Comparison of ENCODE assay signal across 13 cellular contexts in genomic region chr17:78417531-78417909, GRCh38. TPM values are rescaled to one million over a fixed set of nuclear protein-coding genes. Genes with fewer than 3 reads are reported as not detected.
DNase-seq lines count a peak whose midpoint lies in the region; ATAC-seq and TF ChIP-seq lines count a peak whose summit lies in the region.
"Had no signal": no experiment of that assay in that cellular context is flagged by ENCODE, and none has a peak within 500 bp of the region (broad histone marks: within the 10 kb centered on the region; RNA-seq: fewer than 3 reads in every experiment).

No MANE protein-coding gene starts in this region.

- H3K27me3 ChIP-seq in heart right ventricle (no peaks in the 10 kb centered on the region), neuronal stem cell (ENCODE audit: control insufficient read depth in 3 of 3, insufficient read depth in 3 of 3, low read depth in 1 of 3, low read length in 3 of 3) (no peaks in the 10 kb centered on the region), uterus (no peaks in the 10 kb centered on the region)
- H3K27me3 ChIP-seq: BLaER1, neural progenitor cell had no signal

- WGBS in heart right ventricle, 2 donors = 89 to 91% methylated on average over 13 of the region's 13 CpGs
- WGBS in neuronal stem cell (ENCODE audit: extremely low coverage in 2 of 2, insufficient read length in 2 of 2, insufficient replicate concordance in 1 of 2), 2 donors = no CpG with 5 or more reads among the region's 13 CpGs

- peak overlapping the region; percentile 66 for H2AK5ac ChIP-seq in neuronal stem cell (ENCODE audit: low read depth, low read length)

- no peak overlapping the region for H3K4me3 Mint-ChIP-seq in effector memory CD8-positive, alpha-beta T cell
- H3K4me3 Mint-ChIP-seq: activated naive CD8-positive, alpha-beta T cell; neural progenitor cell had no signal

- H3K27ac ChIP-seq in heart right ventricle (peak overlapping the region; percentile 69 to 98 (median 86)), neuronal stem cell (replicated peaks; ENCODE audit: low read length) (no peak overlapping the region), uterus (peak overlapping the region; percentile 67 to 84)
- H3K27ac ChIP-seq: neural progenitor cell had no signal

- H3K4me1 Mint-ChIP-seq in effector memory CD8-positive, alpha-beta T cell (ENCODE audit: low read depth in 2 of 2) = peaks cover 21 to 41% of the 10 kb centered on the region in 2 donors
- H3K4me1 Mint-ChIP-seq: neural progenitor cell had no signal

- no peaks in the 10 kb centered on the region for H3K27me3 Mint-ChIP-seq in effector memory CD8-positive, alpha-beta T cell
- H3K27me3 Mint-ChIP-seq: activated naive CD8-positive, alpha-beta T cell had no signal

- peak overlapping the region; percentile 16 for H2BK5ac ChIP-seq in neuronal stem cell (ENCODE audit: low read length)

- peak overlapping the region; percentile 59 for H3K14ac ChIP-seq in neuronal stem cell (ENCODE audit: low read length)

- no peak overlapping the region for H3K4ac ChIP-seq in neuronal stem cell (ENCODE audit: low read length)

- H3K79me1 ChIP-seq in neuronal stem cell (ENCODE audit: low read depth, low read length) = peaks cover 28% of the 10 kb centered on the region

- H3K23ac ChIP-seq in neuronal stem cell (ENCODE audit: low read depth, low read length, poor library complexity) = peak overlapping the region; percentile 29

- no peak for DNase-seq in heart right ventricle
- no peak for DNase-seq in cardiac septum (ENCODE audit: low spot score)
- DNase-seq in effector memory CD8-positive, alpha-beta T cell = no peak
- no peak for DNase-seq in neuronal stem cell (ENCODE audit: low spot score)
- DNase-seq in uterus = no peak
- DNase-seq in UCSD-AML1 (lab: John Stamatoyannopoulos, UW; ENCODE audit: unreplicated experiment) = no peak
- DNase-seq in NCI-H526 treated with DMSO at 0.1 percent for 48 hours (lab: John Stamatoyannopoulos, UW) = no peak
- DNase-seq in superior temporal gyrus (ENCODE audit: extremely low spot score) = no peak
- DNase-seq: NCI-H1436; stimulated activated CD4-positive, alpha-beta T cell treated with anti-CD3 and anti-CD28 coated beads, Interleukin-4, amount 100 ng/mL, for 4 hours had no signal

- no peak for TF ChIP-seq POLR2A in uterus (IDR thresholded peaks at IDR 0.05)

- H3K4me3 ChIP-seq in heart right ventricle = peak overlapping the region in 1 of 10 donors; percentile 37
- peak overlapping the region in 1 of 2 donors; percentile 42 for H3K4me3 ChIP-seq in neuronal stem cell (ENCODE audit: low read length in 2 of 2)
- no peak overlapping the region for H3K4me3 ChIP-seq in uterus
- H3K4me3 ChIP-seq: BLaER1, neural progenitor cell had no signal

- H3K4me1 ChIP-seq in heart right ventricle = peaks cover 43 to 100% (median 93%) of the 10 kb centered on the region in 9 donors
- H3K4me1 ChIP-seq in neuronal stem cell (ENCODE audit: control insufficient read depth in 2 of 2, insufficient read depth in 1 of 2, low read depth in 1 of 2, low read length in 2 of 2) = peaks cover 5 to 11% of the 10 kb centered on the region in 2 donors
- H3K4me1 ChIP-seq in uterus = no peaks in the 10 kb centered on the region
- H3K4me1 ChIP-seq: neural progenitor cell had no signal

- TF ChIP-seq CTCF in heart right ventricle (IDR thresholded peaks at IDR 0.05) = no peak
- TF ChIP-seq CTCF in uterus (IDR thresholded peaks at IDR 0.05) = no peak

- H3K18ac ChIP-seq in neuronal stem cell (ENCODE audit: low read length) = peak overlapping the region; percentile 35

- H3K9me3 Mint-ChIP-seq in effector memory CD8-positive, alpha-beta T cell = no peaks in the 10 kb centered on the region
- H3K9me3 Mint-ChIP-seq: neural progenitor cell had no signal

- H3K4me2 ChIP-seq in neuronal stem cell (ENCODE audit: insufficient read depth, low read length, poor library complexity, severe bottlenecking) = no peak overlapping the region
- H3K4me2 ChIP-seq: neural progenitor cell had no signal

- no peak overlapping the region for H4K91ac ChIP-seq in neuronal stem cell (ENCODE audit: low read depth, low read length, poor library complexity)

- peaks cover 0 to 69% (median 6%) of the 10 kb centered on the region in 9 donors for H3K36me3 ChIP-seq in heart right ventricle
- peaks cover 38 to 94% of the 10 kb centered on the region in 2 donors for H3K36me3 ChIP-seq in neuronal stem cell (replicated peaks in 1 of 2; ENCODE audit: control insufficient read depth in 2 of 2, insufficient read depth in 2 of 2, low read length in 2 of 2)
- no peaks in the 10 kb centered on the region for H3K36me3 ChIP-seq in uterus
- H3K36me3 ChIP-seq: neural progenitor cell had no signal

- intact Hi-C loops in heart right ventricle (cut with DNase I) (loop anchor here in 1 of 10 donors (5.0 kb wide), 1 partner anchor 35 kb away; no protein-coding TSS in a partner anchor), cardiac septum (cut with DNase I) (no loop called here), uterus (cut with DNase I; ENCODE audit: low total_unique reads) (no loop called here)

- H2BK15ac ChIP-seq in neuronal stem cell (ENCODE audit: low read length) = no peak overlapping the region

- H4K8ac ChIP-seq in neuronal stem cell (ENCODE audit: low read depth, low read length) = no peak overlapping the region

- no peak overlapping the region for H2BK12ac ChIP-seq in neuronal stem cell (ENCODE audit: low read length)

- no peak overlapping the region for H2AFZ ChIP-seq in neuronal stem cell (ENCODE audit: low read length)
- H2AFZ ChIP-seq: neural progenitor cell had no signal

- no peak overlapping the region for H2BK120ac ChIP-seq in neuronal stem cell (ENCODE audit: low read depth, low read length)

- H3K9me3 ChIP-seq in heart right ventricle (no peaks in the 10 kb centered on the region), neuronal stem cell (replicated peaks in 1 of 2; ENCODE audit: control insufficient read depth in 2 of 2, insufficient read depth in 1 of 2, low read depth in 1 of 2, low read length in 2 of 2) (peaks cover 0 to 1% of the 10 kb centered on the region in 2 donors), uterus (no peaks in the 10 kb centered on the region)
- H3K9me3 ChIP-seq: BLaER1 had no signal

- H3K36me3 Mint-ChIP-seq in effector memory CD8-positive, alpha-beta T cell (ENCODE audit: insufficient read depth) = peaks cover 31% of the 10 kb centered on the region

- H3K27ac Mint-ChIP-seq in effector memory CD8-positive, alpha-beta T cell = peak overlapping the region; percentile 31 to 87
- H3K27ac Mint-ChIP-seq: neural progenitor cell had no signal

- no peak for ATAC-seq in heart right ventricle
- no peak for ATAC-seq in effector memory CD8-positive, alpha-beta T cell (replicated peaks)

- no peak overlapping the region for H3K9ac ChIP-seq in neuronal stem cell (ENCODE audit: low read depth, low read length, poor library complexity)
- H3K9ac ChIP-seq: neural progenitor cell had no signal

RNA-seq across cellular contexts. Expression of gene PGS1, which starts 39.1 kb away (rescaled TPM):
- total RNA-seq in heart right ventricle (10 to 100 TPM; 14.7 to 28.4 (median 17.1) TPM), cardiac septum (22.1 TPM), uterus (10 to 100 TPM; 12.9 to 75.4 (median 63.1) TPM)
- polyA plus RNA-seq in heart right ventricle = 10 to 100 TPM; 18.5 to 18.7 TPM
- polyA plus RNA-seq in neuronal stem cell (2013, experiment 1 of 2) = 28.6 TPM
- 27.5 TPM for polyA plus RNA-seq in neuronal stem cell (2013, experiment 2 of 2)

RNA-seq across cellular contexts. Expression of gene SOCS3, which starts 57.6 kb away (rescaled TPM):
- total RNA-seq in heart right ventricle (100 to 1,000 TPM in 2 of 10 donors, 10 to 100 TPM in 6, 1 to 10 TPM in 2; 7.7 to 189 (median 17.0) TPM), cardiac septum (49.9 TPM), uterus (100 to 1,000 TPM in 1 of 4 donors, 10 to 100 TPM in 3; 20.9 to 101 (median 39.5) TPM)
- 10 to 100 TPM; 13.5 to 30.2 TPM for polyA plus RNA-seq in heart right ventricle
- 17.8 TPM for polyA plus RNA-seq in neuronal stem cell (2013, experiment 1 of 2)
- polyA plus RNA-seq in neuronal stem cell (2013, experiment 2 of 2) = 18.2 TPM
